Comparison of ENCODE assay signal across 18 cellular contexts in genomic region chr7:155750255-155751125, GRCh38.
"Had no signal": no experiment of that assay in that cellular context is flagged by ENCODE, and none has a peak within 500 bp of the region (broad histone marks: within the 10 kb centered on the region; RNA-seq: fewer than 3 reads in every experiment).

No MANE protein-coding gene starts in this region.

- H3K27me3 Mint-ChIP-seq: activated naive CD8-positive, alpha-beta T cell had no signal

- H3K4me3 ChIP-seq: cardiac muscle cell, esophagus muscularis mucosa, gastroesophageal sphincter, heart left ventricle, left lung, sigmoid colon, spleen, tibial artery had no signal

- H3K27ac Mint-ChIP-seq: activated naive CD8-positive, alpha-beta T cell; mesothelial cell of epicardium; nephron progenitor cell had no signal

- H3K27ac ChIP-seq: cardiac muscle cell, esophagus muscularis mucosa, gastroesophageal sphincter, heart left ventricle, left lung, sigmoid colon, tibial artery had no signal

- H3K4me3 Mint-ChIP-seq: activated naive CD8-positive, alpha-beta T cell; activated T-helper 1 cell treated with anti-CD3 and anti-CD28 coated beads, Interleukin-12 subunit alpha, Interleukin-12 subunit beta, Interleukin-2, Interleukin-4 antibody, amounts not matched to agents 30 ng/mL and 10 ng/mL and 1 ng/mL, durations not matched to agents 14 hours and 24 hours and 36 hours; mesothelial cell of epicardium; nephron progenitor cell had no signal

- ATAC-seq: gastroesophageal sphincter, heart left ventricle, left lung had no signal

- H3K27me3 ChIP-seq: cardiac muscle cell, esophagus muscularis mucosa, gastroesophageal sphincter, heart left ventricle, left lung, sigmoid colon, spleen, tibial artery had no signal

- H3K9me3 ChIP-seq: esophagus muscularis mucosa, gastroesophageal sphincter, heart left ventricle, left lung, sigmoid colon, spleen, tibial artery had no signal

- DNase-seq: activated CD4-positive, alpha-beta T cell treated with anti-CD3 and anti-CD28 coated beads, Interleukin-2, amount 50 U/mL, for 1 hour; activated CD8-positive, alpha-beta memory T cell treated with anti-CD3 and anti-CD28 coated beads, Interleukin-2, amount 50 U/mL, for 4 hours; amniotic stem cell; heart left ventricle; left lung; nephron progenitor cell; nucleus accumbens; sigmoid colon; spleen; stimulated activated naive CD4-positive, alpha-beta T cell treated with Interleukin-2 at 50 U/mL for 16 hours; T-helper 9 cell; tibial artery had no signal

- H3K9me3 Mint-ChIP-seq: activated T-helper 1 cell treated with anti-CD3 and anti-CD28 coated beads, Interleukin-12 subunit alpha, Interleukin-12 subunit beta, Interleukin-2, Interleukin-4 antibody, amounts not matched to agents 30 ng/mL and 10 ng/mL and 1 ng/mL, durations not matched to agents 14 hours and 24 hours and 36 hours; mesothelial cell of epicardium; nephron progenitor cell had no signal
